8 cellular contexts compared by ENCODE assay signal in the genomic region with DNA sequence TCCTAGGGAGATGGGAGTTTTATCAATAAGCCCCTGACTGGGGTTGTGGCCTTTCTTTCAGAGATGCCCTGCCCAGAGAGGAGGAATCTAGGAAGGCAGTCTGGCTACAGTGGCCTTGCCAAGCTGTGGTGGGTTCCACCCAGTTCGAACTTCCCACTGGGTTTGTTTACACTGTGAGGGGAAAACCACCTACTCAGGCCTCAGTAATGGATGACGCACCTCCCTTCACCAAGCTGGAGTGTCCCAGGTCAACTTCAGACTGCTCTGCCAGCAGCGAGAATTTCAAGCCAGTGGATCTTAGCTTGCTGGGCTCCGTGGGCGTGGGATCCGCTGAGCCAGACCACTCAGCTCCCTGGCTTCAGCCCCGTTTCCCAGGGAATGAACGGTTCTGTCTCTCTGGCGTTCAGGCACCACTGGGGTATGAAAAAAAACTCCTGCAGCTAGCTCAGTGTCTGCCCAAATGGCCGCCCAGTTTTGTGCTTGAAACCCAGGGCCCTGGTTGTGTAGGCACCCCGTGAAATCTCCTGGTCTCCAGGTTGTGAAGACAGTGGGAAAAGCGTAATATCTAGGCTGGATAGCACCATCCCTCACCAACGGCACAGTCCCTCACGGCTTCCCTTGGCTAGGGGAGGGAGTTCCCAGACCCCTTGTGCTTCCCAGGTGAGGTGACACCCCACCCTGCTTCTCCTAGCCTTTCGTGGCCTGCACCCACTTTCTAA. TPM values are rescaled to one million over a fixed set of nuclear protein-coding genes. Genes with fewer than 3 reads are reported as not detected.
DNase-seq lines count a peak whose midpoint lies in the region; ATAC-seq and TF ChIP-seq lines count a peak whose summit lies in the region.
"Not testable (repeated sequence)": the region's sequence is repeated elsewhere in the genome, so short reads cannot be mapped to it uniquely, and the experiment has no call there.

No MANE protein-coding gene starts in this region.

- intact Hi-C loops in CD4-positive, alpha-beta T cell (cut with DNase I, micrococcal nuclease); Right ventricle myocardium inferior (cut with DNase I): not testable (repeated sequence)
- intact Hi-C loops in MCF 10A (cut with micrococcal nuclease), result loop anchor here (2.0 to 5.0 kb wide), 3 partner anchors 54 to 289 kb away; partner anchors contain the start of genes CERT1, HMGCR and POLK

- not testable (repeated sequence) for BruUV-seq in MCF 10A (replicated peaks; lab: Mats Ljungman, UMichigan)

- H3K36me3 Mint-ChIP-seq in CD4-positive, alpha-beta T cell (ENCODE audit: low read depth), result peaks cover 82% of the 10 kb centered on the region
- peaks cover 69% of the 10 kb centered on the region for H3K36me3 Mint-ChIP-seq in activated CD4-positive, alpha-beta memory T cell treated with anti-CD3 and anti-CD28 coated beads, Interleukin-2, amount 10 ng/mL, durations not matched to agents 7 days and 5 days (ENCODE audit: low read depth)
- not testable (repeated sequence) for H3K36me3 Mint-ChIP-seq in MCF 10A (ENCODE audit: insufficient read depth, unreplicated experiment)
- peaks cover 34% of the 10 kb centered on the region for H3K36me3 Mint-ChIP-seq in neural progenitor cell

- not testable (repeated sequence) for H3K4me3 Mint-ChIP-seq in CD4-positive, alpha-beta T cell; neural progenitor cell
- H3K4me3 Mint-ChIP-seq in activated CD4-positive, alpha-beta memory T cell treated with anti-CD3 and anti-CD28 coated beads, Interleukin-2, amount 10 ng/mL, durations not matched to agents 7 days and 5 days, result peak overlapping the region; percentile 68
- peak overlapping the region; percentile 71 for H3K4me3 Mint-ChIP-seq in MCF 10A (ENCODE audit: unreplicated experiment)

- not testable (repeated sequence) for H4K20me1 ChIP-seq in OCI-LY3 (ENCODE audit: insufficient read depth, low read length); neural progenitor cell (ENCODE audit: low read depth)

- not testable (repeated sequence) for H3F3A ChIP-seq in neural progenitor cell (ENCODE audit: low read depth)

- CTCF ChIA-PET in CD4-positive, alpha-beta T cell (lab: Charles Lee); activated CD4-positive, alpha-beta memory T cell treated with anti-CD3 and anti-CD28 coated beads, Interleukin-2, amount 10 ng/mL, durations not matched to agents 7 days and 5 days (lab: Charles Lee); MCF 10A (lab: Yijun Ruan, JAX): not testable (repeated sequence)

- H3K27ac Mint-ChIP-seq in CD4-positive, alpha-beta T cell, result peak overlapping the region; percentile 15
- peak overlapping the region; percentile 78 for H3K27ac Mint-ChIP-seq in activated CD4-positive, alpha-beta memory T cell treated with anti-CD3 and anti-CD28 coated beads, Interleukin-2, amount 10 ng/mL, durations not matched to agents 7 days and 5 days
- H3K27ac Mint-ChIP-seq in MCF 10A (ENCODE audit: low read depth, unreplicated experiment) (peak overlapping the region; percentile 85), neural progenitor cell (peak overlapping the region; percentile 18)

- POLR2A ChIA-PET in CD4-positive, alpha-beta T cell (lab: Charles Lee), result not testable (repeated sequence)
- POLR2A ChIA-PET in activated CD4-positive, alpha-beta memory T cell treated with anti-CD3 and anti-CD28 coated beads, Interleukin-2, amount 10 ng/mL, durations not matched to agents 7 days and 5 days (lab: Charles Lee), result interaction anchor here (1.0 to 2.9 kb wide), 3 partner anchors 22 to 54 kb away, joined by 3 to 11 read pairs (median 3); partner anchors contain the start of genes CERT1 and POLK
- POLR2A ChIA-PET in MCF 10A (lab: Yijun Ruan, JAX), result interaction anchor here (0.6 to 3.0 kb wide), 7 partner anchors 13 to 1062 kb away, joined by 4 to 20 read pairs (median 4); partner anchors contain the start of genes CERT1, HMGCR and POLK

- not testable (repeated sequence) for H3K9me3 Mint-ChIP-seq in CD4-positive, alpha-beta T cell
- peaks cover 28% of the 10 kb centered on the region for H3K9me3 Mint-ChIP-seq in activated CD4-positive, alpha-beta memory T cell treated with anti-CD3 and anti-CD28 coated beads, Interleukin-2, amount 10 ng/mL, durations not matched to agents 7 days and 5 days
- H3K9me3 Mint-ChIP-seq in MCF 10A (ENCODE audit: unreplicated experiment) (peaks cover 21% of the 10 kb centered on the region), neural progenitor cell (peaks cover 33% of the 10 kb centered on the region)

- H3K27me3 ChIP-seq in CD4-positive, alpha-beta T cell (ENCODE audit: control insufficient read depth, insufficient read depth, low read length); OCI-LY3 (ENCODE audit: low read depth, low read length); neural progenitor cell: not testable (repeated sequence)

- not testable (repeated sequence) for H3K27me3 Mint-ChIP-seq in CD4-positive, alpha-beta T cell; activated CD4-positive, alpha-beta memory T cell treated with anti-CD3 and anti-CD28 coated beads, Interleukin-2, amount 10 ng/mL, durations not matched to agents 7 days and 5 days; MCF 10A (ENCODE audit: insufficient read depth, unreplicated experiment); neural progenitor cell (ENCODE audit: insufficient read depth, low read depth)

- not testable (repeated sequence) for DNase-seq in CD4-positive, alpha-beta T cell; activated CD4-positive, alpha-beta memory T cell treated with anti-CD3 and anti-CD28 coated beads, Interleukin-2, amount 10 ng/mL, durations not matched to agents 7 days and 5 days; Right ventricle myocardium inferior (ENCODE audit: missing footprints); neural progenitor cell (ENCODE audit: low spot score)
- peak; percentile 84 for DNase-seq in MCF 10A (ENCODE audit: unreplicated experiment)
- peak; percentile 19 for DNase-seq in stimulated activated naive CD8-positive, alpha-beta T cell treated with anti-CD3 and anti-CD28 coated beads, Interleukin-15, Interleukin-2, amounts not matched to agents 100 U/mL and 50 U/mL, for 24 hours

- H3K36me3 ChIP-seq in OCI-LY3 (replicated peaks; ENCODE audit: low read depth, low read length); neural progenitor cell: not testable (repeated sequence)

- not testable (repeated sequence) for ATAC-seq in CD4-positive, alpha-beta T cell (ENCODE audit: poor library complexity); stimulated activated naive CD8-positive, alpha-beta T cell treated with anti-CD3 and anti-CD28 coated beads, Interleukin-15, Interleukin-2, amounts not matched to agents 100 U/mL and 50 U/mL, for 24 hours
- ATAC-seq in HG02571 (IDR thresholded peaks at IDR 0.05; ENCODE audit: unreplicated experiment) (peak; percentile 23), Right ventricle myocardium inferior (peak; percentile 10)

- peak overlapping the region; percentile 71 for H3K4me3 ChIP-seq in OCI-LY3 (ENCODE audit: low read length)
- not testable (repeated sequence) for H3K4me3 ChIP-seq in neural progenitor cell

- not testable (repeated sequence) for H2AFZ ChIP-seq in OCI-LY3 (ENCODE audit: low read depth, low read length); neural progenitor cell (replicated peaks)

- H3K27ac ChIP-seq in CD4-positive, alpha-beta T cell (ENCODE audit: low read depth, low read length); neural progenitor cell: not testable (repeated sequence)
- peak overlapping the region; percentile 82 for H3K27ac ChIP-seq in OCI-LY3 (ENCODE audit: low read length)

- TF ChIP-seq CTCF in CD4-positive, alpha-beta T cell (IDR thresholded peaks at IDR 0.05); OCI-LY3 (IDR thresholded peaks at IDR 0.05; ENCODE audit: low read depth, low read length); MCF 10A (IDR thresholded peaks at IDR 0.05; ENCODE audit: unreplicated experiment); neural progenitor cell (IDR thresholded peaks at IDR 0.05): not testable (repeated sequence)

- H3K79me2 ChIP-seq in OCI-LY3 (ENCODE audit: low read length), result not testable (repeated sequence)
- peaks cover 13% of the 10 kb centered on the region for H3K79me2 ChIP-seq in neural progenitor cell (ENCODE audit: low read depth)

- peak overlapping the region; percentile 83 for H3K4me2 ChIP-seq in OCI-LY3 (ENCODE audit: low read length)
- not testable (repeated sequence) for H3K4me2 ChIP-seq in neural progenitor cell

- H3K9me3 ChIP-seq in CD4-positive, alpha-beta T cell (ENCODE audit: control insufficient read depth, low read length); OCI-LY3 (ENCODE audit: insufficient read depth, low read length); neural progenitor cell (ENCODE audit: low read depth): not testable (repeated sequence)

- H3K4me1 ChIP-seq in OCI-LY3 (ENCODE audit: low read length), result peaks cover 30% of the 10 kb centered on the region
- not testable (repeated sequence) for H3K4me1 ChIP-seq in neural progenitor cell

- H3K4me1 Mint-ChIP-seq in CD4-positive, alpha-beta T cell (ENCODE audit: low read depth), result peaks cover 16% of the 10 kb centered on the region
- peaks cover 27% of the 10 kb centered on the region for H3K4me1 Mint-ChIP-seq in activated CD4-positive, alpha-beta memory T cell treated with anti-CD3 and anti-CD28 coated beads, Interleukin-2, amount 10 ng/mL, durations not matched to agents 7 days and 5 days
- H3K4me1 Mint-ChIP-seq in MCF 10A (ENCODE audit: insufficient read depth, unreplicated experiment), result peaks cover 33% of the 10 kb centered on the region
- H3K4me1 Mint-ChIP-seq in neural progenitor cell, result peaks cover 17% of the 10 kb centered on the region

- H3K9ac ChIP-seq in OCI-LY3 (ENCODE audit: low read length), result peak overlapping the region; percentile 35; the same call in 1 of the 2 replicates
- H3K9ac ChIP-seq in neural progenitor cell, result not testable (repeated sequence)

RNA-seq across cellular contexts. Expression of gene ANKDD1B, which starts 45.1 kb away (rescaled TPM):
- under 1 TPM in 1 of 2 experiments, not detected in 1; 0.30 TPM for total RNA-seq in CD4-positive, alpha-beta T cell
- under 1 TPM in 1 of 2 experiments, not detected in 1; 0.18 TPM for total RNA-seq in activated CD4-positive, alpha-beta memory T cell treated with anti-CD3 and anti-CD28 coated beads, Interleukin-2, amount 10 ng/mL, durations not matched to agents 7 days and 5 days
- total RNA-seq in MCF 10A (2022), result 0.68 and 1.2 TPM in 2 replicates
- total RNA-seq in Right ventricle myocardium inferior, result 0.24 TPM
- 0.40 and 0.60 TPM in 2 replicates for total RNA-seq in neural progenitor cell (ENCODE audit: low replicate concordance)

RNA-seq across cellular contexts. Expression of gene POLK, which starts 54.5 kb away (rescaled TPM):
- total RNA-seq in CD4-positive, alpha-beta T cell, result 10 to 100 TPM; 10.0 to 10.3 TPM
- total RNA-seq in activated CD4-positive, alpha-beta memory T cell treated with anti-CD3 and anti-CD28 coated beads, Interleukin-2, amount 10 ng/mL, durations not matched to agents 7 days and 5 days, result 10 to 100 TPM; 28.3 to 28.7 TPM
- 30.2 and 34.9 TPM in 2 replicates for total RNA-seq in MCF 10A (2022)
- 20.1 TPM for total RNA-seq in Right ventricle myocardium inferior
- total RNA-seq in neural progenitor cell (ENCODE audit: low replicate concordance), result 22.0 and 30.9 TPM in 2 replicates

RNA-seq across cellular contexts. Expression of gene CERT1, which starts 54.7 kb away (rescaled TPM):
- total RNA-seq in CD4-positive, alpha-beta T cell, result 10 to 100 TPM; 26.5 to 28.7 TPM
- 10 to 100 TPM; 36.2 to 39.7 TPM for total RNA-seq in activated CD4-positive, alpha-beta memory T cell treated with anti-CD3 and anti-CD28 coated beads, Interleukin-2, amount 10 ng/mL, durations not matched to agents 7 days and 5 days
- 19.6 and 21.7 TPM in 2 replicates for total RNA-seq in MCF 10A (2022)
- 26.0 TPM for total RNA-seq in Right ventricle myocardium inferior
- total RNA-seq in neural progenitor cell (ENCODE audit: low replicate concordance), result 37.3 and 50.4 TPM in 2 replicates

Comparison
In these comparisons a context has a peak if more than half of its experiments do, and no peak if none do; other contexts are left out.
1. H3K27ac Mint-ChIP-seq: peak in every context shown above with its lines; median percentile 85 in MCF 10A; 78 in activated CD4-positive, alpha-beta memory T cell treated with anti-CD3 and anti-CD28 coated beads, Interleukin-2, amount 10 ng/mL, durations not matched to agents 7 days and 5 days; 18 in neural progenitor cell; 15 in CD4-positive, alpha-beta T cell.